Comparison of ENCODE assay signal across 8 cellular contexts in genomic region chr7:12524794-12525386, GRCh38. TPM values are rescaled to one million over a fixed set of nuclear protein-coding genes. Genes with fewer than 3 reads are reported as not detected.
DNase-seq lines count a peak whose midpoint lies in the region; ATAC-seq and TF ChIP-seq lines count a peak whose summit lies in the region.

No MANE protein-coding gene starts in this region.

- H3K36me3 ChIP-seq in PC-3 (ENCODE audit: low read depth, low read length), result no peaks in the 10 kb centered on the region
- H3K36me3 ChIP-seq in endocrine pancreas (ENCODE audit: control insufficient read depth, insufficient read depth, low read length), result no peaks in the 10 kb centered on the region
- no peaks in the 10 kb centered on the region for H3K36me3 ChIP-seq in neural progenitor cell
- H3K36me3 ChIP-seq in effector memory CD4-positive, alpha-beta T cell (ENCODE audit: control insufficient read depth, insufficient read depth, low read length), result no peaks in the 10 kb centered on the region

- peak overlapping the region; percentile 35 for H3K4me2 ChIP-seq in PC-3 (ENCODE audit: low read length)
- no peak overlapping the region for H3K4me2 ChIP-seq in neural progenitor cell

- no peaks in the 10 kb centered on the region for H3K79me2 ChIP-seq in PC-3 (ENCODE audit: low read length)
- no peaks in the 10 kb centered on the region for H3K79me2 ChIP-seq in neural progenitor cell (ENCODE audit: low read depth)

- peaks cover 2% of the 10 kb centered on the region for H3K27me3 Mint-ChIP-seq in neural progenitor cell (ENCODE audit: insufficient read depth, low read depth)

- no peaks in the 10 kb centered on the region for H3F3A ChIP-seq in PC-3 (ENCODE audit: low read length, unreplicated experiment)
- no peaks in the 10 kb centered on the region for H3F3A ChIP-seq in neural progenitor cell (ENCODE audit: low read depth)

- H3K4me3 ChIP-seq in AG10803 (ENCODE audit: low read length), result no peak overlapping the region
- no peak overlapping the region for H3K4me3 ChIP-seq in PC-3 (ENCODE audit: low read length)
- peak overlapping the region; percentile 75 for H3K4me3 ChIP-seq in endocrine pancreas (ENCODE audit: control insufficient read depth, insufficient read depth, low read length)
- no peak overlapping the region for H3K4me3 ChIP-seq in neural progenitor cell
- no peak overlapping the region for H3K4me3 ChIP-seq in effector memory CD4-positive, alpha-beta T cell (ENCODE audit: insufficient read depth, low read depth, low read length, poor library complexity, severe bottlenecking)

- DNase-seq in AG10803 (ENCODE audit: low read depth), result peak; percentile 57
- DNase-seq in Kasumi-1 (lab: John Stamatoyannopoulos, UW), result peak; percentile 6 to 53
- peak; percentile 80 for DNase-seq in PC-3
- DNase-seq in neural progenitor cell (ENCODE audit: low spot score), result peak; percentile 55
- no peak for DNase-seq in effector memory CD4-positive, alpha-beta T cell

- H3K36me3 Mint-ChIP-seq in neural progenitor cell, result no peaks in the 10 kb centered on the region

- CTCF ChIA-PET in PC-3 (lab: Charles Lee), result interaction anchor here (0.6 to 1.4 kb wide), 7 partner anchors 40 to 741 kb away, joined by 3 to 9 read pairs (median 4); no protein-coding TSS in a partner anchor

- no peaks in the 10 kb centered on the region for H3K27me3 ChIP-seq in PC-3 (ENCODE audit: low read length)
- no peaks in the 10 kb centered on the region for H3K27me3 ChIP-seq in endocrine pancreas (ENCODE audit: control insufficient read depth, insufficient read depth, low read length)
- H3K27me3 ChIP-seq in neural progenitor cell, result no peaks in the 10 kb centered on the region
- no peaks in the 10 kb centered on the region for H3K27me3 ChIP-seq in effector memory CD4-positive, alpha-beta T cell (replicated peaks; ENCODE audit: control insufficient read depth, insufficient read depth, low read length, poor library complexity, severe bottlenecking)

- no peak overlapping the region for H3K27ac ChIP-seq in PC-3 (ENCODE audit: low read length)
- H3K27ac ChIP-seq in neural progenitor cell, result no peak overlapping the region
- no peak overlapping the region for H3K27ac ChIP-seq in effector memory CD4-positive, alpha-beta T cell (ENCODE audit: insufficient read depth, low read length, poor library complexity, severe bottlenecking)

- H3K4me3 Mint-ChIP-seq in neural progenitor cell, result no peak overlapping the region

- H2AFZ ChIP-seq in PC-3 (ENCODE audit: low read length) (peak overlapping the region; percentile 66), neural progenitor cell (replicated peaks) (no peak overlapping the region)

- H3K4me1 ChIP-seq in PC-3 (ENCODE audit: insufficient read depth, low read length) (no peaks in the 10 kb centered on the region), endocrine pancreas (ENCODE audit: control insufficient read depth, insufficient read depth, low read length) (peaks cover 4% of the 10 kb centered on the region), neural progenitor cell (no peaks in the 10 kb centered on the region)
- no peaks in the 10 kb centered on the region for H3K4me1 ChIP-seq in effector memory CD4-positive, alpha-beta T cell (ENCODE audit: control insufficient read depth, insufficient read depth, low read length, poor library complexity, severe bottlenecking)

- no peaks in the 10 kb centered on the region for H3K9me2 ChIP-seq in PC-3 (replicated peaks; ENCODE audit: low read length)

- no peak overlapping the region for H3K9ac ChIP-seq in PC-3 (ENCODE audit: low read length)
- H3K9ac ChIP-seq in endocrine pancreas (ENCODE audit: control insufficient read depth, insufficient read depth, low read length), result no peak overlapping the region
- no peak overlapping the region for H3K9ac ChIP-seq in neural progenitor cell

- POLR2A ChIA-PET in PC-3 (lab: Charles Lee; ENCODE audit: unreplicated experiment), result no interaction called here

- H3K4me1 Mint-ChIP-seq in neural progenitor cell, result no peaks in the 10 kb centered on the region

- H4K20me1 ChIP-seq in PC-3 (ENCODE audit: low read length) (no peaks in the 10 kb centered on the region), neural progenitor cell (ENCODE audit: low read depth) (no peaks in the 10 kb centered on the region)

- BruUV-seq in PC-3 (replicated peaks; lab: Mats Ljungman, UMichigan), result no TSS peak

- ATAC-seq in GM18520 (IDR thresholded peaks at IDR 0.05; ENCODE audit: unreplicated experiment), result peak; percentile 52
- peak; percentile 51; the same call in 1 of the 2 replicates for ATAC-seq in PC-3
- no peak for ATAC-seq in HG03039 (IDR thresholded peaks at IDR 0.05; ENCODE audit: unreplicated experiment)

- no peaks in the 10 kb centered on the region for H3K9me3 ChIP-seq in PC-3 (ENCODE audit: low read length)
- no peaks in the 10 kb centered on the region for H3K9me3 ChIP-seq in endocrine pancreas (ENCODE audit: control insufficient read depth, low read length)
- H3K9me3 ChIP-seq in neural progenitor cell (ENCODE audit: low read depth), result no peaks in the 10 kb centered on the region
- no peaks in the 10 kb centered on the region for H3K9me3 ChIP-seq in effector memory CD4-positive, alpha-beta T cell (ENCODE audit: control insufficient read depth, low read length)

- peak; percentile 63 for TF ChIP-seq CTCF in AG10803 (conservative IDR thresholded peaks at IDR 0.05; ENCODE audit: low read length)
- peak; percentile 64 for TF ChIP-seq CTCF in PC-3 (conservative IDR thresholded peaks at IDR 0.05; ENCODE audit: low read depth, low read length)
- TF ChIP-seq CTCF in neural progenitor cell (IDR thresholded peaks at IDR 0.05), result peak; percentile 79

- no peaks in the 10 kb centered on the region for H3K9me3 Mint-ChIP-seq in neural progenitor cell

- H3K27ac Mint-ChIP-seq in neural progenitor cell, result no peak overlapping the region

- intact Hi-C loops in PC-3 (cut with micrococcal nuclease), result loop anchor here (1.0 to 5.0 kb wide), 4 partner anchors 46 to 737 kb away; partner anchors contain the start of gene SCIN

RNA-seq across cellular contexts. Expression of gene SCIN, which starts 45.6 kb away (rescaled TPM):
- total RNA-seq in PC-3 (2014; rRNA removed), result 0.91 and 1.6 TPM in 2 replicates
- total RNA-seq in neural progenitor cell (ENCODE audit: low replicate concordance), result not detected in 2 replicates

Comparison
In these comparisons a context has a peak if more than half of its experiments do, and no peak if none do; other contexts are left out.
1. DNase-seq: peak in AG10803 (single experiment), Kasumi-1 (2 of 2), PC-3 (single experiment) and neural progenitor cell (single experiment); none in effector memory CD4-positive, alpha-beta T cell (0 of 3).
2. Peak in every context shown above with its lines, with median percentiles within 50 percentile points of each other: CTCF ChIP-seq.